Comparison of ENCODE assay signal across 1 cellular context in the genomic region with DNA sequence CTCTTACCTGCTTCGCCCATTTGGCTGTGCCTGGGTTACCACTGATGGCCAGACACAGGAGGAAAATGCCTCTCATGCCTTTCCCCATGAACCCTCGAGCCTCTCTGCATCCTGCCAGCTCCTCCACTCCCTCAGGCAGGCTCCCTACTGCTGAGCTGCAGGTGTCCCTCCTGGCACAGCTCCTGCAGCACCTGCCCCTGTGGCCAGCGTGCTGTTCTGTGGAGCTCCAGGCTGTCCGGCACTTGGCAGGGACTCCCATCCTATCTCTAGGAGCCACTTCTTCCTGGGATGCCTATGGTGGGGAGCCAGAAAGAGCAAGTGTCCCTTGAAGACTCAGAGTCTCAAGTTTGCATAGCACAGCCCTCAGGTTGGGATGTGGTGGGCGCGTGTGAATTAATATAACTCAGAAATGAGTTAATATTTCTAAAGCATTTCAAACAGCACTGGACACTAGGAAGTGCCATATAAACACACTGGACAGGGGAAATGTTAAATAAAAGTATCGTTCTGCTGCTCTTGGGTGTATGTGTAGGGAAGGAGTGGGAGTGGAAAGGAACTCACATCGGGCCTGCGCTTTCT.
TF ChIP-seq lines count a peak whose summit lies in the region.

No MANE protein-coding gene starts in this region.

TF ChIP-seq in GM23338, 12 proteins besides CTCF, POLR2A, EP300 and RAD21 (continued from another document):
- TF ChIP-seq, protein P1, sequence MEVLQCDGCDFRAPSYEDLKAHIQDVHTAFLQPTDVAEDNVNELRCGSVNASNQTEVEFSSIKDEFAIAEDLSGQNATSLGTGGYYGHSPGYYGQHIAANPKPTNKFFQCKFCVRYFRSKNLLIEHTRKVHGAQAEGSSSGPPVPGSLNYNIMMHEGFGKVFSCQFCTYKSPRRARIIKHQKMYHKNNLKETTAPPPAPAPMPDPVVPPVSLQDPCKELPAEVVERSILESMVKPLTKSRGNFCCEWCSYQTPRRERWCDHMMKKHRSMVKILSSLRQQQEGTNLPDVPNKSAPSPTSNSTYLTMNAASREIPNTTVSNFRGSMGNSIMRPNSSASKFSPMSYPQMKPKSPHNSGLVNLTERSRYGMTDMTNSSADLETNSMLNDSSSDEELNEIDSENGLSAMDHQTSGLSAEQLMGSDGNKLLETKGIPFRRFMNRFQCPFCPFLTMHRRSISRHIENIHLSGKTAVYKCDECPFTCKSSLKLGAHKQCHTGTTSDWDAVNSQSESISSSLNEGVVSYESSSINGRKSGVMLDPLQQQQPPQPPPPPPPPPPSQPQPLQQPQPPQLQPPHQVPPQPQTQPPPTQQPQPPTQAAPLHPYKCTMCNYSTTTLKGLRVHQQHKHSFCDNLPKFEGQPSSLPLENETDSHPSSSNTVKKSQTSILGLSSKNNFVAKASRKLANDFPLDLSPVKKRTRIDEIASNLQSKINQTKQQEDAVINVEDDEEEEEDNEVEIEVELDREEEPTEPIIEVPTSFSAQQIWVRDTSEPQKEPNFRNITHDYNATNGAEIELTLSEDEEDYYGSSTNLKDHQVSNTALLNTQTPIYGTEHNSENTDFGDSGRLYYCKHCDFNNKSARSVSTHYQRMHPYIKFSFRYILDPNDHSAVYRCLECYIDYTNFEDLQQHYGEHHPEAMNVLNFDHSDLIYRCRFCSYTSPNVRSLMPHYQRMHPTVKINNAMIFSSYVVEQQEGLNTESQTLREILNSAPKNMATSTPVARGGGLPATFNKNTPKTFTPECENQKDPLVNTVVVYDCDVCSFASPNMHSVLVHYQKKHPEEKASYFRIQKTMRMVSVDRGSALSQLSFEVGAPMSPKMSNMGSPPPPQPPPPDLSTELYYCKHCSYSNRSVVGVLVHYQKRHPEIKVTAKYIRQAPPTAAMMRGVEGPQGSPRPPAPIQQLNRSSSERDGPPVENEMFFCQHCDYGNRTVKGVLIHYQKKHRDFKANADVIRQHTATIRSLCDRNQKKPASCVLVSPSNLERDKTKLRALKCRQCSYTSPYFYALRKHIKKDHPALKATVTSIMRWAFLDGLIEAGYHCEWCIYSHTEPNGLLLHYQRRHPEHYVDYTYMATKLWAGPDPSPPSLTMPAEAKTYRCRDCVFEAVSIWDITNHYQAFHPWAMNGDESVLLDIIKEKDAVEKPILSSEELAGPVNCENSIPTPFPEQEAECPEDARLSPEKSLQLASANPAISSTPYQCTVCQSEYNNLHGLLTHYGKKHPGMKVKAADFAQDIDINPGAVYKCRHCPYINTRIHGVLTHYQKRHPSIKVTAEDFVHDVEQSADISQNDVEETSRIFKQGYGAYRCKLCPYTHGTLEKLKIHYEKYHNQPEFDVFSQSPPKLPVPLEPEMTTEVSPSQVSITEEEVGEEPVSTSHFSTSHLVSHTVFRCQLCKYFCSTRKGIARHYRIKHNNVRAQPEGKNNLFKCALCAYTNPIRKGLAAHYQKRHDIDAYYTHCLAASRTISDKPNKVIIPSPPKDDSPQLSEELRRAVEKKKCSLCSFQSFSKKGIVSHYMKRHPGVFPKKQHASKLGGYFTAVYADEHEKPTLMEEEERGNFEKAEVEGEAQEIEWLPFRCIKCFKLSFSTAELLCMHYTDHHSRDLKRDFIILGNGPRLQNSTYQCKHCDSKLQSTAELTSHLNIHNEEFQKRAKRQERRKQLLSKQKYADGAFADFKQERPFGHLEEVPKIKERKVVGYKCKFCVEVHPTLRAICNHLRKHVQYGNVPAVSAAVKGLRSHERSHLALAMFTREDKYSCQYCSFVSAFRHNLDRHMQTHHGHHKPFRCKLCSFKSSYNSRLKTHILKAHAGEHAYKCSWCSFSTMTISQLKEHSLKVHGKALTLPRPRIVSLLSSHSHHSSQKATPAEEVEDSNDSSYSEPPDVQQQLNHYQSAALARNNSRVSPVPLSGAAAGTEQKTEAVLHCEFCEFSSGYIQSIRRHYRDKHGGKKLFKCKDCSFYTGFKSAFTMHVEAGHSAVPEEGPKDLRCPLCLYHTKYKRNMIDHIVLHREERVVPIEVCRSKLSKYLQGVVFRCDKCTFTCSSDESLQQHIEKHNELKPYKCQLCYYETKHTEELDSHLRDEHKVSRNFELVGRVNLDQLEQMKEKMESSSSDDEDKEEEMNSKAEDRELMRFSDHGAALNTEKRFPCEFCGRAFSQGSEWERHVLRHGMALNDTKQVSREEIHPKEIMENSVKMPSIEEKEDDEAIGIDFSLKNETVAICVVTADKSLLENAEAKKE (CRISPR knock-in tag; IDR thresholded peaks at IDR 0.05): no peak
- no peak for TF ChIP-seq EZH2phosphoT487 (IDR thresholded peaks at IDR 0.05; ENCODE audit: unreplicated experiment)
